Comparison of ENCODE assay signal across 11 cellular contexts in the genomic region with DNA sequence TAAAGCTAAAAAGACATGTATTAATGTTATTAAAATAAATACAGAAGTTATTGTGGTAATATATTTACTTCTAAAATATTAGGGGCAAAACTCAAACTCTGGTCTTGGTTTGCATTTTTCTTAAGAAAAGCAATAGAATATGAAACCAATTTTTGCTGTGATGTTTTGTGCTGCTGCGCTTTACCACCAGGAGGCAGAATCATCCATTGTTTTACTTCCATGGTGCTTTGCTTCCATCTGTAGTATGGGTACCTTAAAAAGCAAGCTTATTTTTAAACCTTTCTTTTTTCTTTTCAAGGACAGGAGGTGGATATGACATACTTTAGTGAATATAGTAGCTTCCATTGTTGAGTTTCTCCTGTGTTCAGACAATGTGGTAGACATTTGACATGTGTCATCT. TPM values are rescaled to one million over a fixed set of nuclear protein-coding genes. Genes with fewer than 3 reads are reported as not detected.
DNase-seq lines count a peak whose midpoint lies in the region; TF ChIP-seq lines count a peak whose summit lies in the region.
"Had no signal": no experiment of that assay in that cellular context is flagged by ENCODE, and none has a peak within 500 bp of the region (broad histone marks: within the 10 kb centered on the region; RNA-seq: fewer than 3 reads in every experiment).

No MANE protein-coding gene starts in this region.

- H3K9me3 Mint-ChIP-seq in activated CD4-positive, alpha-beta T cell treated with anti-CD3 and anti-CD28 coated beads, Interleukin-2, amount 10 ng/mL, durations not matched to agents 7 days and 5 days = no peaks in the 10 kb centered on the region
- no peaks in the 10 kb centered on the region for H3K9me3 Mint-ChIP-seq in nephron progenitor cell
- H3K9me3 Mint-ChIP-seq: stimulated activated naive CD8-positive, alpha-beta T cell treated with anti-CD3 and anti-CD28 coated beads, Interleukin-15, Interleukin-2, amounts not matched to agents 100 ng/mL and 50 ng/mL, for 24 hours had no signal

- H3K4me1 Mint-ChIP-seq in activated CD4-positive, alpha-beta T cell treated with anti-CD3 and anti-CD28 coated beads, Interleukin-2, amount 10 ng/mL, durations not matched to agents 7 days and 5 days = peaks cover 14% of the 10 kb centered on the region
- no peaks in the 10 kb centered on the region for H3K4me1 Mint-ChIP-seq in nephron progenitor cell

- no peaks in the 10 kb centered on the region for H3K36me3 Mint-ChIP-seq in activated CD4-positive, alpha-beta T cell treated with anti-CD3 and anti-CD28 coated beads, Interleukin-2, amount 10 ng/mL, durations not matched to agents 7 days and 5 days (ENCODE audit: low read depth)
- H3K36me3 Mint-ChIP-seq in nephron progenitor cell (ENCODE audit: low read depth) = no peaks in the 10 kb centered on the region

- in situ Hi-C loops in astrocyte of the spinal cord (cut with HindIII; ENCODE audit: low sequenced_read_pairs) = no loop called here

- no peak overlapping the region for H3K27ac Mint-ChIP-seq in activated CD4-positive, alpha-beta T cell treated with anti-CD3 and anti-CD28 coated beads, Interleukin-2, amount 10 ng/mL, durations not matched to agents 7 days and 5 days
- no peak overlapping the region for H3K27ac Mint-ChIP-seq in nephron progenitor cell
- H3K27ac Mint-ChIP-seq: stimulated activated naive CD8-positive, alpha-beta T cell treated with anti-CD3 and anti-CD28 coated beads, Interleukin-15, Interleukin-2, amounts not matched to agents 100 ng/mL and 50 ng/mL, for 24 hours had no signal

- peaks cover 31% of the 10 kb centered on the region for H3K27me3 Mint-ChIP-seq in activated CD4-positive, alpha-beta T cell treated with anti-CD3 and anti-CD28 coated beads, Interleukin-2, amount 10 ng/mL, durations not matched to agents 7 days and 5 days
- H3K27me3 Mint-ChIP-seq in nephron progenitor cell (ENCODE audit: low read depth, poor library complexity) = no peaks in the 10 kb centered on the region

- POLR2A ChIA-PET in activated CD4-positive, alpha-beta T cell treated with anti-CD3 and anti-CD28 coated beads, Interleukin-2, amount 10 ng/mL, durations not matched to agents 7 days and 5 days (lab: Charles Lee) = no interaction called here

- peak; percentile 12 for DNase-seq in activated CD4-positive, alpha-beta T cell treated with anti-CD3 and anti-CD28 coated beads, Interleukin-2, amount 10 ng/mL, durations not matched to agents 7 days and 5 days
- no peak for DNase-seq in activated CD4-positive, alpha-beta T cell treated with anti-CD3 and anti-CD28 coated beads for 4 hours
- peak; percentile 12 for DNase-seq in HT-29 (ENCODE audit: low spot score)
- peak; percentile 7 for DNase-seq in astrocyte of the spinal cord (ENCODE audit: low read depth, low spot score)
- no peak for DNase-seq in nephron progenitor cell
- no peak for DNase-seq in NCI-H345 (lab: John Stamatoyannopoulos, UW)
- no peak for DNase-seq in NCI-H146 (lab: John Stamatoyannopoulos, UW)
- DNase-seq in A172 (ENCODE audit: low spot score) = no peak
- DNase-seq: left ventricle myocardium superior, small intestine had no signal

- peak; percentile 46 for TF ChIP-seq CTCF in astrocyte of the spinal cord (IDR thresholded peaks at IDR 0.05; ENCODE audit: low read depth, low read length)
- TF ChIP-seq CTCF in nephron progenitor cell (IDR thresholded peaks at IDR 0.05) = peak; percentile 35

- CTCF ChIA-PET in activated CD4-positive, alpha-beta T cell treated with anti-CD3 and anti-CD28 coated beads, Interleukin-2, amount 10 ng/mL, durations not matched to agents 7 days and 5 days (lab: Charles Lee) = no interaction called here

- H3K4me3 Mint-ChIP-seq in activated CD4-positive, alpha-beta T cell treated with anti-CD3 and anti-CD28 coated beads, Interleukin-2, amount 10 ng/mL, durations not matched to agents 7 days and 5 days = no peak overlapping the region
- no peak overlapping the region for H3K4me3 Mint-ChIP-seq in nephron progenitor cell
- H3K4me3 Mint-ChIP-seq: stimulated activated naive CD8-positive, alpha-beta T cell treated with anti-CD3 and anti-CD28 coated beads, Interleukin-15, Interleukin-2, amounts not matched to agents 100 ng/mL and 50 ng/mL, for 24 hours had no signal

- H3K4me3 ChIP-seq in astrocyte of the spinal cord (ENCODE audit: low read depth, low read length) = no peak overlapping the region

RNA-seq across cellular contexts. Expression of a gene that starts 46.6 kb away (rescaled TPM):
- total RNA-seq in activated CD4-positive, alpha-beta T cell treated with anti-CD3 and anti-CD28 coated beads, Interleukin-2, amount 10 ng/mL, durations not matched to agents 7 days and 5 days = 10 to 100 TPM; 66.3 to 86.7 TPM
- 259 and 260 TPM in 2 replicates for total RNA-seq in HT-29 (2014; rRNA removed; shearing (Covaris generic))
- total RNA-seq in A172 (2014; rRNA removed; shearing (Covaris generic)) = 216 and 247 TPM in 2 replicates

Comparison
In these comparisons a context has a peak if more than half of its experiments do, and no peak if none do; other contexts are left out.
1. DNase-seq: peak in activated CD4-positive, alpha-beta T cell treated with anti-CD3 and anti-CD28 coated beads, Interleukin-2, amount 10 ng/mL, durations not matched to agents 7 days and 5 days (single experiment), HT-29 (single experiment) and astrocyte of the spinal cord (single experiment); none in activated CD4-positive, alpha-beta T cell treated with anti-CD3 and anti-CD28 coated beads for 4 hours (0 of 2), nephron progenitor cell (single experiment), NCI-H345 (single experiment), NCI-H146 (single experiment) and A172 (single experiment).